12 cellular contexts compared by ENCODE assay signal in the genomic region with DNA sequence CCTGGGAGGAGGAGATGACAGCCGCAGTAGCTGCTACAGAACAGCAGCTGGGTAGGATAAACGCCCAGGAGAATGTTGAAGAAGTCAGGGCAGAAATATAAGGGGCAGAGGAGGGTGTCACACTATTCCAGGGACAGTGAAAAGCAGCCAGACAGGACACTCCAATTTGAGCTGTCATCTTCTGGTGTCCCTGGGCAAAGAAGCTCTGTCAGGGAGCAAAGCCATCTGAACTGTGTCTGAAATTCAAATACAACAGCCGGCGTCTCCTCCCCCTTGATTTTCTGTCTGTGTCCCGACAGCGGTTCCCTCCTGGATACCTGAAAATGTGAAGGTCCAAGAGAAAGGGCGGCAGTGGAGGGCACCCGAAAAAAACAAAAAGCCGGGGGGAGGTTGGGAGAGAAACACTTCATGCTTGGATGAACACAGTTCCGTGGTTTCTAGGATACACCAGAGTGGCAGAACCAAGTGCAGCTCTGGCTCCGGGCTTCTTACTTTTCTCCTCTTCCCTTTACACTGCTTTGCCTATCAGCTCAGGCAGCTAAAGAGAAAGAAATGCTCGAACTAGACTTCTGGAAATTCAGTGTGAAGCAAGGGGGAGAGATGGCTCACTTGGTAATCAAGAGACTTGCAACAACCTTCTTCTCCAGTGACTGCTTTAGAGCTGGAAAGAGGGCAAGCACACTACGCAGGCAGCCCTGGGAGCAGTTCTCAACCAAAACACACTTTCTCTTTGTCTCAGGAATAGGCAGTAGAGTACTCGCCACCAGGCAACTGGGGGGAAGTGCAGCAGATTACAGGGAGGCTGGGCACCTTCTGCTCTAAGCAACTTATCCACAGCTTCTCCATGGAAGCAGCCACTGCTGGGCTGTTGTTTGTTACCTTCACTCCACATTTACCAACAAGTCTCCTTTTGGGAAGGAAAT.
A peak's percentile ranks its signal among the peaks of the same experiment; 100 is the strongest.
DNase-seq lines count a peak whose midpoint lies in the region; ATAC-seq and TF ChIP-seq lines count a peak whose summit lies in the region.
"Had no signal": no experiment of that assay in that cellular context is flagged by ENCODE, and none has a peak within 500 bp of the region (broad histone marks: within the 10 kb centered on the region; RNA-seq: fewer than 3 reads in every experiment).

No MANE protein-coding gene starts in this region.

- peaks cover 58% of the 10 kb centered on the region for H3K27me3 ChIP-seq in H7 (ENCODE audit: control insufficient read depth, insufficient read depth, low read length)

- no peak for TF ChIP-seq CTCF in coronary artery (IDR thresholded peaks at IDR 0.05)

- ATAC-seq in GM21515 (IDR thresholded peaks at IDR 0.05; ENCODE audit: unreplicated experiment): no peak

- no peak overlapping the region for H3K27ac ChIP-seq in coronary artery
- H3K27ac ChIP-seq: prostate gland had no signal

- peak; percentile 51 for DNase-seq in H7
- peak; percentile 48 for DNase-seq in NCI-H2196 treated with DMSO at 0.1 percent for 48 hours (lab: John Stamatoyannopoulos, UW; ENCODE audit: unreplicated experiment)
- no peak for DNase-seq in coronary artery (ENCODE audit: low spot score)
- peak; percentile 75 for DNase-seq in retina
- DNase-seq in dermis blood vessel endothelial cell: no peak
- no peak for DNase-seq in mesenteric fat pad (ENCODE audit: low spot score)
- DNase-seq: activated naive CD8-positive, alpha-beta T cell treated with anti-CD3 and anti-CD28 coated beads, Interleukin-2, amount 10 ng/mL, durations not matched to agents 7 days and 5 days; effector memory CD4-positive, alpha-beta T cell; islet precursor cell; NCI-H2029 treated with DMSO at 0.1 percent for 48 hours had no signal

- no peaks in the 10 kb centered on the region for H3K36me3 ChIP-seq in H7 (replicated peaks; ENCODE audit: control insufficient read depth, insufficient read depth, low read length)
- H3K36me3 ChIP-seq: prostate gland had no signal

- no peak overlapping the region for H3K4me3 ChIP-seq in H7 (ENCODE audit: insufficient read depth, low read depth, low read length)
- H3K4me3 ChIP-seq in coronary artery: peak overlapping the region; percentile 6
- H3K4me3 ChIP-seq: prostate gland had no signal

Comparison
In these comparisons a context has a peak if more than half of its experiments do, and no peak if none do; other contexts are left out.
1. DNase-seq: peak in H7 (single experiment), NCI-H2196 treated with DMSO at 0.1 percent for 48 hours (single experiment) and retina (single experiment); none in coronary artery (single experiment), dermis blood vessel endothelial cell (single experiment) and mesenteric fat pad (single experiment).